Comparison of ENCODE assay signal across 1 cellular context in the genomic region with DNA sequence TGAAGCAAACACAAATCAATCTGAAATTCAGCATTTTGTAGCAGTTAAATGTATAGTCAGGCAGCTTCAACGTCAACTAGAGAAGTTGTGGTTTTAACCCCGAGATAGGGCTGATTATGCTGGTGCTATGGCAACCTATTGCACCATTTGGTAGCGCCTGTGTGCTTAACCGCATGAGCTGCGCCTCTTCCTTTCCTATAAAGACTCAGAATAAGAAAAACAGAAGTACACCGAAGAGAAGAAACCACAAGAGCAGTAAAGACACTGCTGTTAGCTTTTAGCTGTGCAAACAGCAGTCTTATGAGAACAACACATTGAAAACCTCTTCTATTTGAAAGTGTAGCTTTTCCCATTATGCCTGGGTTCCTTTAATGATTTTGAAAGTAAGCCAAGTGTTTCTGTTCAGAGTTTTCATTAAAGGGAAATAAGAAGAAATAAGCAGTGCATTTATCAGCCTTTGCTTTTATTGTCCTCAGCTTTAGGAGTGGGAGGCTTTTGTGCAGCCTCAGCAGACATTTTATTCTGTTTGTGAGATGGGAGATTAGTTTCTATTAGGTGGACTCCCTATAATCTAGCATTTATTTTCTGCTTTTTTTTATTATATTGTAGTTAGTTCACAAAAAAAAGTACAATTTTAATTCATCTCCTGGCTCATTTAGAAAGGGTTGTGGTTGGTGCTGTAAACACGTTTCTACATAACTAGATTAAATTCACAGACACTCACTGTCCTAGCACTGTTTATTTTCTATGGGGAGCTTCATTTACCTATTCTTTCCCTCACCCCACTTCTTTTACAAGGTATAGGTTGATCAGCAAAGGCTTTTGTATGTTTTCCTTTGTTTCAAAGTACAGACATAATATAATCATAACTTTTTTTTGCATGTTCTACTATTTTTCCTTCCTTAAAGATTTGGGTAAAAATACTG.
TF ChIP-seq lines count a peak whose summit lies in the region.

No MANE protein-coding gene starts in this region.

TF ChIP-seq in K562, 482 proteins besides CTCF, POLR2A, EP300 and RAD21 (continued from another document and continues in another):
- TF ChIP-seq, protein P1, sequence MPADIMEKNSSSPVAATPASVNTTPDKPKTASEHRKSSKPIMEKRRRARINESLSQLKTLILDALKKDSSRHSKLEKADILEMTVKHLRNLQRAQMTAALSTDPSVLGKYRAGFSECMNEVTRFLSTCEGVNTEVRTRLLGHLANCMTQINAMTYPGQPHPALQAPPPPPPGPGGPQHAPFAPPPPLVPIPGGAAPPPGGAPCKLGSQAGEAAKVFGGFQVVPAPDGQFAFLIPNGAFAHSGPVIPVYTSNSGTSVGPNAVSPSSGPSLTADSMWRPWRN (IDR thresholded peaks at IDR 0.05; ENCODE audit: low read depth) = no peak
- TF ChIP-seq POLR2B (IDR thresholded peaks at IDR 0.05; ENCODE audit: low read depth, partially characterized antibody) (peak; percentile 41), KLF6 (CRISPR knock-in tag; IDR thresholded peaks at IDR 0.05; ENCODE audit: borderline replicate concordance) (0 out of 2 replicates have a peak, but pooled peaks have one; percentile 42), ZSCAN29 (IDR thresholded peaks at IDR 0.05) (no peak), ZNF398 (CRISPR knock-in tag; IDR thresholded peaks at IDR 0.05) (no peak), KAT8 (IDR thresholded peaks at IDR 0.05; ENCODE audit: low read depth) (no peak), ZNF79 (CRISPR knock-in tag; IDR thresholded peaks at IDR 0.05; ENCODE audit: low read depth) (no peak), L3MBTL2 (IDR thresholded peaks at IDR 0.05) (0 out of 2 replicates have a peak, but pooled peaks have one; percentile 26), FOXM1 (IDR thresholded peaks at IDR 0.05; ENCODE audit: low read depth) (0 out of 2 replicates have a peak, but pooled peaks have one; percentile 48), FOXM1 (CRISPR knock-in tag; IDR thresholded peaks at IDR 0.05; ENCODE audit: low read depth) (no peak), MECOM (CRISPR knock-in tag; IDR thresholded peaks at IDR 0.05) (no peak), RBM17 (IDR thresholded peaks at IDR 0.05; ENCODE audit: borderline replicate concordance, low read depth, low read length) (no peak), FIP1L1 (IDR thresholded peaks at IDR 0.05; ENCODE audit: low read depth, low read length, poor library complexity, severe bottlenecking) (no peak), ZNF609 (CRISPR knock-in tag; IDR thresholded peaks at IDR 0.05; ENCODE audit: borderline replicate concordance) (no peak), TRIM24 (IDR thresholded peaks at IDR 0.05) (peak in 1 of 2 experiments; percentile 54; a peak in 2 of 4 replicates)
- TF ChIP-seq, protein P2, sequence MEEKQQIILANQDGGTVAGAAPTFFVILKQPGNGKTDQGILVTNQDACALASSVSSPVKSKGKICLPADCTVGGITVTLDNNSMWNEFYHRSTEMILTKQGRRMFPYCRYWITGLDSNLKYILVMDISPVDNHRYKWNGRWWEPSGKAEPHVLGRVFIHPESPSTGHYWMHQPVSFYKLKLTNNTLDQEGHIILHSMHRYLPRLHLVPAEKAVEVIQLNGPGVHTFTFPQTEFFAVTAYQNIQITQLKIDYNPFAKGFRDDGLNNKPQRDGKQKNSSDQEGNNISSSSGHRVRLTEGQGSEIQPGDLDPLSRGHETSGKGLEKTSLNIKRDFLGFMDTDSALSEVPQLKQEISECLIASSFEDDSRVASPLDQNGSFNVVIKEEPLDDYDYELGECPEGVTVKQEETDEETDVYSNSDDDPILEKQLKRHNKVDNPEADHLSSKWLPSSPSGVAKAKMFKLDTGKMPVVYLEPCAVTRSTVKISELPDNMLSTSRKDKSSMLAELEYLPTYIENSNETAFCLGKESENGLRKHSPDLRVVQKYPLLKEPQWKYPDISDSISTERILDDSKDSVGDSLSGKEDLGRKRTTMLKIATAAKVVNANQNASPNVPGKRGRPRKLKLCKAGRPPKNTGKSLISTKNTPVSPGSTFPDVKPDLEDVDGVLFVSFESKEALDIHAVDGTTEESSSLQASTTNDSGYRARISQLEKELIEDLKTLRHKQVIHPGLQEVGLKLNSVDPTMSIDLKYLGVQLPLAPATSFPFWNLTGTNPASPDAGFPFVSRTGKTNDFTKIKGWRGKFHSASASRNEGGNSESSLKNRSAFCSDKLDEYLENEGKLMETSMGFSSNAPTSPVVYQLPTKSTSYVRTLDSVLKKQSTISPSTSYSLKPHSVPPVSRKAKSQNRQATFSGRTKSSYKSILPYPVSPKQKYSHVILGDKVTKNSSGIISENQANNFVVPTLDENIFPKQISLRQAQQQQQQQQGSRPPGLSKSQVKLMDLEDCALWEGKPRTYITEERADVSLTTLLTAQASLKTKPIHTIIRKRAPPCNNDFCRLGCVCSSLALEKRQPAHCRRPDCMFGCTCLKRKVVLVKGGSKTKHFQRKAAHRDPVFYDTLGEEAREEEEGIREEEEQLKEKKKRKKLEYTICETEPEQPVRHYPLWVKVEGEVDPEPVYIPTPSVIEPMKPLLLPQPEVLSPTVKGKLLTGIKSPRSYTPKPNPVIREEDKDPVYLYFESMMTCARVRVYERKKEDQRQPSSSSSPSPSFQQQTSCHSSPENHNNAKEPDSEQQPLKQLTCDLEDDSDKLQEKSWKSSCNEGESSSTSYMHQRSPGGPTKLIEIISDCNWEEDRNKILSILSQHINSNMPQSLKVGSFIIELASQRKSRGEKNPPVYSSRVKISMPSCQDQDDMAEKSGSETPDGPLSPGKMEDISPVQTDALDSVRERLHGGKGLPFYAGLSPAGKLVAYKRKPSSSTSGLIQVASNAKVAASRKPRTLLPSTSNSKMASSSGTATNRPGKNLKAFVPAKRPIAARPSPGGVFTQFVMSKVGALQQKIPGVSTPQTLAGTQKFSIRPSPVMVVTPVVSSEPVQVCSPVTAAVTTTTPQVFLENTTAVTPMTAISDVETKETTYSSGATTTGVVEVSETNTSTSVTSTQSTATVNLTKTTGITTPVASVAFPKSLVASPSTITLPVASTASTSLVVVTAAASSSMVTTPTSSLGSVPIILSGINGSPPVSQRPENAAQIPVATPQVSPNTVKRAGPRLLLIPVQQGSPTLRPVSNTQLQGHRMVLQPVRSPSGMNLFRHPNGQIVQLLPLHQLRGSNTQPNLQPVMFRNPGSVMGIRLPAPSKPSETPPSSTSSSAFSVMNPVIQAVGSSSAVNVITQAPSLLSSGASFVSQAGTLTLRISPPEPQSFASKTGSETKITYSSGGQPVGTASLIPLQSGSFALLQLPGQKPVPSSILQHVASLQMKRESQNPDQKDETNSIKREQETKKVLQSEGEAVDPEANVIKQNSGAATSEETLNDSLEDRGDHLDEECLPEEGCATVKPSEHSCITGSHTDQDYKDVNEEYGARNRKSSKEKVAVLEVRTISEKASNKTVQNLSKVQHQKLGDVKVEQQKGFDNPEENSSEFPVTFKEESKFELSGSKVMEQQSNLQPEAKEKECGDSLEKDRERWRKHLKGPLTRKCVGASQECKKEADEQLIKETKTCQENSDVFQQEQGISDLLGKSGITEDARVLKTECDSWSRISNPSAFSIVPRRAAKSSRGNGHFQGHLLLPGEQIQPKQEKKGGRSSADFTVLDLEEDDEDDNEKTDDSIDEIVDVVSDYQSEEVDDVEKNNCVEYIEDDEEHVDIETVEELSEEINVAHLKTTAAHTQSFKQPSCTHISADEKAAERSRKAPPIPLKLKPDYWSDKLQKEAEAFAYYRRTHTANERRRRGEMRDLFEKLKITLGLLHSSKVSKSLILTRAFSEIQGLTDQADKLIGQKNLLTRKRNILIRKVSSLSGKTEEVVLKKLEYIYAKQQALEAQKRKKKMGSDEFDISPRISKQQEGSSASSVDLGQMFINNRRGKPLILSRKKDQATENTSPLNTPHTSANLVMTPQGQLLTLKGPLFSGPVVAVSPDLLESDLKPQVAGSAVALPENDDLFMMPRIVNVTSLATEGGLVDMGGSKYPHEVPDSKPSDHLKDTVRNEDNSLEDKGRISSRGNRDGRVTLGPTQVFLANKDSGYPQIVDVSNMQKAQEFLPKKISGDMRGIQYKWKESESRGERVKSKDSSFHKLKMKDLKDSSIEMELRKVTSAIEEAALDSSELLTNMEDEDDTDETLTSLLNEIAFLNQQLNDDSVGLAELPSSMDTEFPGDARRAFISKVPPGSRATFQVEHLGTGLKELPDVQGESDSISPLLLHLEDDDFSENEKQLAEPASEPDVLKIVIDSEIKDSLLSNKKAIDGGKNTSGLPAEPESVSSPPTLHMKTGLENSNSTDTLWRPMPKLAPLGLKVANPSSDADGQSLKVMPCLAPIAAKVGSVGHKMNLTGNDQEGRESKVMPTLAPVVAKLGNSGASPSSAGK (IDR thresholded peaks at IDR 0.05) = no peak
